ENCODE assay signal across 19 cellular contexts in genomic region chr1:108852141-108852540, GRCh38. TPM values are rescaled to one million over a fixed set of nuclear protein-coding genes. Genes with fewer than 3 reads are reported as not detected.
DNase-seq lines count a peak whose midpoint lies in the region; ATAC-seq and TF ChIP-seq lines count a peak whose summit lies in the region.
"Had no signal": no experiment of that assay in that cellular context is flagged by ENCODE, and none has a peak within 500 bp of the region (broad histone marks: within the 10 kb centered on the region; RNA-seq: fewer than 3 reads in every experiment).

No MANE protein-coding gene starts in this region.

- H3K4me1 ChIP-seq in lung (ENCODE audit: control insufficient read depth in 2 of 2, insufficient read depth in 2 of 2, low read length in 2 of 2): no peaks in the 10 kb centered on the region
- peaks cover 12% of the 10 kb centered on the region for H3K4me1 ChIP-seq in suprapubic skin
- H3K4me1 ChIP-seq: A549 had no signal

- 21 to 33% methylated on average over 4 of the region's 4 CpGs for WGBS in lung, 2 donors
- 55% methylated on average over 4 of the region's 4 CpGs for WGBS in suprapubic skin

- TF ChIP-seq EP300 in suprapubic skin (IDR thresholded peaks at IDR 0.05): no peak

- CTCF ChIA-PET in activated CD4-positive, alpha-beta memory T cell treated with anti-CD3 and anti-CD28 coated beads, Interleukin-2, amount 10 ng/mL, durations not matched to agents 7 days and 5 days (lab: Charles Lee): interaction anchor here (1.0 to 1.9 kb wide), 4 partner anchors 13 to 46 kb away, joined by 3 to 8 read pairs (median 4); no protein-coding TSS in a partner anchor
- CTCF ChIA-PET in activated CD4-positive, alpha-beta memory T cell treated with anti-CD3 and anti-CD28 coated beads for 36 hours (lab: Charles Lee): interaction anchor here (1.2 to 1.7 kb wide), 3 partner anchors 13 to 46 kb away, joined by 3 to 5 read pairs (median 4); no protein-coding TSS in a partner anchor
- CTCF ChIA-PET in activated naive CD4-positive, alpha-beta T cell treated with anti-CD3 and anti-CD28 coated beads, Interleukin-2, amount 10 ng/mL, durations not matched to agents 7 days and 5 days (lab: Charles Lee): interaction anchor here (0.6 to 1.9 kb wide), 5 partner anchors 11 to 1140 kb away, joined by 3 to 5 read pairs (median 3); no protein-coding TSS in a partner anchor

- H3K27ac ChIP-seq in caudate nucleus (ENCODE audit: low read depth, low read length) (peak overlapping the region; percentile 68), lung (ENCODE audit: low read depth in 1 of 2, low read length in 1 of 2) (no peak overlapping the region), suprapubic skin (peak overlapping the region; percentile 34)
- H3K27ac ChIP-seq: A549, RWPE1 had no signal

- H3K9me3 Mint-ChIP-seq in activated CD4-positive, alpha-beta memory T cell treated with anti-CD3 and anti-CD28 coated beads, Interleukin-2, amount 10 ng/mL, durations not matched to agents 7 days and 5 days: peaks cover 2% of the 10 kb centered on the region
- no peaks in the 10 kb centered on the region for H3K9me3 Mint-ChIP-seq in activated CD4-positive, alpha-beta memory T cell treated with anti-CD3 and anti-CD28 coated beads for 36 hours
- no peaks in the 10 kb centered on the region for H3K9me3 Mint-ChIP-seq in activated naive CD4-positive, alpha-beta T cell treated with anti-CD3 and anti-CD28 coated beads, Interleukin-2, amount 10 ng/mL, durations not matched to agents 7 days and 5 days
- H3K9me3 Mint-ChIP-seq: activated T-cell treated with anti-CD3 and anti-CD28 coated beads, Interleukin-2, amount 50 U/mL, for 72 hours; nephron progenitor cell had no signal

- no peak for TF ChIP-seq POLR2A in suprapubic skin (IDR thresholded peaks at IDR 0.05)

- no peak for TF ChIP-seq CTCF in lung (IDR thresholded peaks at IDR 0.05; ENCODE audit: control extremely low read depth, extremely low read depth)
- no peak for TF ChIP-seq CTCF in suprapubic skin (IDR thresholded peaks at IDR 0.05)

- H3K36me3 ChIP-seq in lung (ENCODE audit: control insufficient read depth in 2 of 2, insufficient read depth in 2 of 2, low read length in 2 of 2) (no peaks in the 10 kb centered on the region), suprapubic skin (no peaks in the 10 kb centered on the region)
- H3K36me3 ChIP-seq: HAP-1 had no signal

- H3K4me3 Mint-ChIP-seq in activated CD4-positive, alpha-beta memory T cell treated with anti-CD3 and anti-CD28 coated beads, Interleukin-2, amount 10 ng/mL, durations not matched to agents 7 days and 5 days: no peak overlapping the region
- no peak overlapping the region for H3K4me3 Mint-ChIP-seq in activated CD4-positive, alpha-beta memory T cell treated with anti-CD3 and anti-CD28 coated beads for 36 hours
- H3K4me3 Mint-ChIP-seq in activated naive CD4-positive, alpha-beta T cell treated with anti-CD3 and anti-CD28 coated beads, Interleukin-2, amount 10 ng/mL, durations not matched to agents 7 days and 5 days: no peak overlapping the region
- H3K4me3 Mint-ChIP-seq: activated T-cell treated with anti-CD3 and anti-CD28 coated beads, Interleukin-2, amount 50 U/mL, for 72 hours; nephron progenitor cell; T-helper 17 cell had no signal

- H3K9me3 ChIP-seq in lung (ENCODE audit: control insufficient read depth in 2 of 2, insufficient read depth in 1 of 2, low read length in 1 of 2): no peaks in the 10 kb centered on the region
- H3K9me3 ChIP-seq in suprapubic skin: no peaks in the 10 kb centered on the region
- H3K9me3 ChIP-seq: A549, HAP-1 had no signal

- peaks cover 24% of the 10 kb centered on the region for H3K4me1 Mint-ChIP-seq in activated CD4-positive, alpha-beta memory T cell treated with anti-CD3 and anti-CD28 coated beads, Interleukin-2, amount 10 ng/mL, durations not matched to agents 7 days and 5 days
- H3K4me1 Mint-ChIP-seq in activated CD4-positive, alpha-beta memory T cell treated with anti-CD3 and anti-CD28 coated beads for 36 hours (ENCODE audit: low read depth): peaks cover 5% of the 10 kb centered on the region
- peaks cover 19% of the 10 kb centered on the region for H3K4me1 Mint-ChIP-seq in activated naive CD4-positive, alpha-beta T cell treated with anti-CD3 and anti-CD28 coated beads, Interleukin-2, amount 10 ng/mL, durations not matched to agents 7 days and 5 days
- H3K4me1 Mint-ChIP-seq: nephron progenitor cell had no signal

- peaks cover 14% of the 10 kb centered on the region for H3K27me3 Mint-ChIP-seq in activated CD4-positive, alpha-beta memory T cell treated with anti-CD3 and anti-CD28 coated beads, Interleukin-2, amount 10 ng/mL, durations not matched to agents 7 days and 5 days
- peaks cover 9% of the 10 kb centered on the region for H3K27me3 Mint-ChIP-seq in activated CD4-positive, alpha-beta memory T cell treated with anti-CD3 and anti-CD28 coated beads for 36 hours
- peaks cover 60% of the 10 kb centered on the region for H3K27me3 Mint-ChIP-seq in activated naive CD4-positive, alpha-beta T cell treated with anti-CD3 and anti-CD28 coated beads, Interleukin-2, amount 10 ng/mL, durations not matched to agents 7 days and 5 days

- no peak overlapping the region for H3K4me3 ChIP-seq in lung
- H3K4me3 ChIP-seq in suprapubic skin: no peak overlapping the region
- H3K4me3 ChIP-seq: A549, HAP-1, smooth muscle cell had no signal

- no peak for DNase-seq in activated CD4-positive, alpha-beta memory T cell treated with anti-CD3 and anti-CD28 coated beads, Interleukin-2, amount 10 ng/mL, durations not matched to agents 7 days and 5 days
- no peak for DNase-seq in activated CD4-positive, alpha-beta memory T cell treated with anti-CD3 and anti-CD28 coated beads for 36 hours
- peak in 1 of 61 donors; percentile 54 for DNase-seq in caudate nucleus (lab: John Stamatoyannopoulos, UW)
- no peak for DNase-seq in lung (ENCODE audit: low spot score)
- DNase-seq in suprapubic skin (ENCODE audit: low spot score in 2 of 2): no peak
- no peak for DNase-seq in D341Med (ENCODE audit: low spot score)
- no peak for DNase-seq in activated naive CD4-positive, alpha-beta T cell treated with anti-CD3 and anti-CD28 coated beads, Interleukin-2, amount 10 ng/mL, durations not matched to agents 7 days and 5 days
- DNase-seq: activated CD4-positive, alpha-beta T cell treated with anti-CD3 and anti-CD28 coated beads for 1 hour; activated T-cell treated with anti-CD3 and anti-CD28 coated beads, Interleukin-2, amount 50 U/mL, for 72 hours; effector memory CD4-positive, alpha-beta T cell; kidney glomerular epithelial cell; NCI-H2029 treated with DMSO at 0.1 percent for 48 hours; nephron progenitor cell; T-helper 17 cell had no signal

- no peaks in the 10 kb centered on the region for H3K27me3 ChIP-seq in lung (ENCODE audit: control insufficient read depth, insufficient read depth)
- no peaks in the 10 kb centered on the region for H3K27me3 ChIP-seq in suprapubic skin

- POLR2A ChIA-PET in activated CD4-positive, alpha-beta memory T cell treated with anti-CD3 and anti-CD28 coated beads, Interleukin-2, amount 10 ng/mL, durations not matched to agents 7 days and 5 days (lab: Charles Lee): no interaction called here
- POLR2A ChIA-PET in activated CD4-positive, alpha-beta memory T cell treated with anti-CD3 and anti-CD28 coated beads for 36 hours (lab: Charles Lee): no interaction called here

- H3K36me3 Mint-ChIP-seq in activated CD4-positive, alpha-beta memory T cell treated with anti-CD3 and anti-CD28 coated beads, Interleukin-2, amount 10 ng/mL, durations not matched to agents 7 days and 5 days (ENCODE audit: low read depth): peaks cover 3% of the 10 kb centered on the region
- H3K36me3 Mint-ChIP-seq in activated CD4-positive, alpha-beta memory T cell treated with anti-CD3 and anti-CD28 coated beads for 36 hours: no peaks in the 10 kb centered on the region
- H3K36me3 Mint-ChIP-seq in activated naive CD4-positive, alpha-beta T cell treated with anti-CD3 and anti-CD28 coated beads, Interleukin-2, amount 10 ng/mL, durations not matched to agents 7 days and 5 days: no peaks in the 10 kb centered on the region

- H3K27ac Mint-ChIP-seq in activated CD4-positive, alpha-beta memory T cell treated with anti-CD3 and anti-CD28 coated beads, Interleukin-2, amount 10 ng/mL, durations not matched to agents 7 days and 5 days: peak overlapping the region; percentile 45
- no peak overlapping the region for H3K27ac Mint-ChIP-seq in activated CD4-positive, alpha-beta memory T cell treated with anti-CD3 and anti-CD28 coated beads for 36 hours
- H3K27ac Mint-ChIP-seq in activated naive CD4-positive, alpha-beta T cell treated with anti-CD3 and anti-CD28 coated beads, Interleukin-2, amount 10 ng/mL, durations not matched to agents 7 days and 5 days: no peak overlapping the region
- H3K27ac Mint-ChIP-seq: activated T-cell treated with anti-CD3 and anti-CD28 coated beads, Interleukin-2, amount 50 U/mL, for 72 hours; nephron progenitor cell; T-helper 17 cell had no signal

- intact Hi-C loops in activated CD4-positive, alpha-beta memory T cell treated with anti-CD3 and anti-CD28 coated beads for 36 hours (cut with micrococcal nuclease): no loop called here

- ATAC-seq in lung (ENCODE audit: insufficient read depth, low FRiP score) (peak; percentile 34), HG03469 (IDR thresholded peaks at IDR 0.05; ENCODE audit: unreplicated experiment) (no peak)
- ATAC-seq: A549; activated T-cell treated with anti-CD3 and anti-CD28 coated beads, Interleukin-2, amount 50 U/mL, for 72 hours; T-helper 17 cell had no signal

RNA-seq across cellular contexts. Expression of gene AKNAD1, which starts 4.8 kb away (rescaled TPM):
- total RNA-seq in activated CD4-positive, alpha-beta memory T cell treated with anti-CD3 and anti-CD28 coated beads, Interleukin-2, amount 10 ng/mL, durations not matched to agents 7 days and 5 days: not detected
- not detected for total RNA-seq in activated CD4-positive, alpha-beta memory T cell treated with anti-CD3 and anti-CD28 coated beads for 36 hours
- total RNA-seq in lung (under 1 TPM in 1 of 2 donors, not detected in 1; 0.31 TPM), suprapubic skin (1 to 10 TPM in 3 of 4 donors, not detected in 1; 2.2 to 6.5 (median 2.7) TPM)
- under 1 TPM; 0.02 to 0.22 TPM for polyA plus RNA-seq in lung
- total RNA-seq: activated T-cell treated with anti-CD3 and anti-CD28 coated beads, Interleukin-2, amount 50 U/mL, for 72 hours; smooth muscle cell; T-helper 17 cell had no signal

RNA-seq across cellular contexts. Expression of gene GPSM2, which starts 24.6 kb away (rescaled TPM):
- 10 to 100 TPM; 43.2 to 47.1 TPM for total RNA-seq in activated CD4-positive, alpha-beta memory T cell treated with anti-CD3 and anti-CD28 coated beads, Interleukin-2, amount 10 ng/mL, durations not matched to agents 7 days and 5 days
- 10 to 100 TPM; 17.1 to 21.9 TPM for total RNA-seq in activated CD4-positive, alpha-beta memory T cell treated with anti-CD3 and anti-CD28 coated beads for 36 hours
- total RNA-seq in lung (10 to 100 TPM; 24.4 to 26.5 TPM), suprapubic skin (100 to 1,000 TPM in 3 of 4 donors, 10 to 100 TPM in 1; 97.4 to 174 (median 136) TPM)
- 1 to 10 TPM; 5.9 to 6.5 TPM for polyA plus RNA-seq in lung

Comparison
In these comparisons a context has a peak if more than half of its experiments do, and no peak if none do; other contexts are left out.
1. H3K27ac ChIP-seq: peak in caudate nucleus (single experiment) and suprapubic skin (single experiment); none in lung (0 of 2).